In the genomic region with DNA sequence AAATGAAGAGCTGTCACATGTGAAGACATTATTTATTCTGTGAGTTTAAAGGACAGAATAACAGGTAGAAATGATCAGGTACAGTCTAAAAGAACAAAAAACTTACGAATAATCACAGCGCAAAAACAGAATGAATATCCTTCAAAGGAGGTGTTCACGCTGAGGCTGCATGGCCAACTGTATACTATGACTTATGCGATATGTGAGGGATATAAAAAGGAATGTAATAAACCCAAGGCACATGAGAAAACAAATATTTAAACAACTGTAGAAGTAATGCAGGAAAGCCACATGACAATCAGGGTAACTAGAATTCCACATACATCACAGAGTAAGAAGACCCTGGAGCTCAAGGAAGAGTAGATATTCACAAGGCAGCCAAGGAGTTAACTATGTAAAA, we compare ENCODE assay signal across 23 cellular contexts.
DNase-seq lines count a peak whose midpoint lies in the region; ATAC-seq and TF ChIP-seq lines count a peak whose summit lies in the region.
"Had no signal": no experiment of that assay in that cellular context is flagged by ENCODE, and none has a peak within 500 bp of the region (broad histone marks: within the 10 kb centered on the region; RNA-seq: fewer than 3 reads in every experiment).

No MANE protein-coding gene starts in this region.

- no peak for DNase-seq in activated naive CD4-positive, alpha-beta T cell treated with anti-CD3 and anti-CD28 coated beads, Interleukin-2, amount 50 U/mL, for 16 hours
- DNase-seq in T-helper 17 cell (no peak), mucosa of descending colon (peak in 1 of 3 donors; percentile 15), retina (no peak), middle frontal gyrus (ENCODE audit: extremely low spot score, low spot score) (no peak)
- DNase-seq: 8988T; ACHN; AML-193; BE2C; CD4-positive, alpha-beta T cell; CD8-positive, alpha-beta memory T cell; DMS 273 treated with DMSO at 0.1 percent for 48 hours; DMS79; EL; GDM1; GOT3; HFFc6 had no signal

- intact Hi-C loops in mucosa of descending colon (cut with DNase I, micrococcal nuclease) = no loop called here

- H3K4me1 Mint-ChIP-seq in activated naive CD4-positive, alpha-beta T cell treated with anti-CD3 and anti-CD28 coated beads, Interleukin-2, amount 50 U/mL, for 24 hours = no peaks in the 10 kb centered on the region
- no peaks in the 10 kb centered on the region for H3K4me1 Mint-ChIP-seq in T-helper 17 cell
- H3K4me1 Mint-ChIP-seq: CD14-positive monocyte; CD8-positive, alpha-beta memory T cell had no signal

- no peaks in the 10 kb centered on the region for H3K36me3 ChIP-seq in mucosa of descending colon (ENCODE audit: low read depth)
- H3K36me3 ChIP-seq: BE2C, HAP-1 had no signal

- peaks cover 23% of the 10 kb centered on the region for H3K36me3 Mint-ChIP-seq in activated naive CD4-positive, alpha-beta T cell treated with anti-CD3 and anti-CD28 coated beads, Interleukin-2, amount 50 U/mL, for 24 hours
- peaks cover 3% of the 10 kb centered on the region for H3K36me3 Mint-ChIP-seq in T-helper 17 cell (ENCODE audit: low read depth)

- H3K4me3 ChIP-seq in mucosa of descending colon = no peak overlapping the region
- H3K4me3 ChIP-seq: A549; BLaER1 treated with 17β-estradiol and CSF1 and Interleukin-3, amounts not matched to agents 10 nM and 100 nM; GM12878; HAP-1 had no signal

- H3K27ac Mint-ChIP-seq in activated naive CD4-positive, alpha-beta T cell treated with anti-CD3 and anti-CD28 coated beads, Interleukin-2, amount 50 U/mL, for 24 hours = peak overlapping the region; percentile 57
- peak overlapping the region; percentile 29 for H3K27ac Mint-ChIP-seq in T-helper 17 cell
- H3K27ac Mint-ChIP-seq: CD4-positive, alpha-beta T cell; HFFc6 had no signal

- no peak for ATAC-seq in T-helper 17 cell
- peak; percentile 66 for ATAC-seq in mucosa of descending colon
- ATAC-seq: A549, GM12878 had no signal

- H3K9me3 ChIP-seq in T-helper 17 cell (ENCODE audit: control insufficient read depth, low read length, poor library complexity, severe bottlenecking) (no peaks in the 10 kb centered on the region), mucosa of descending colon (no peaks in the 10 kb centered on the region)
- H3K9me3 ChIP-seq: A549, BE2C, HAP-1 had no signal

- TF ChIP-seq CTCF in mucosa of descending colon (IDR thresholded peaks at IDR 0.05) = no peak

- no peaks in the 10 kb centered on the region for H3K9me3 Mint-ChIP-seq in activated naive CD4-positive, alpha-beta T cell treated with anti-CD3 and anti-CD28 coated beads, Interleukin-2, amount 50 U/mL, for 24 hours
- H3K9me3 Mint-ChIP-seq: CD4-positive, alpha-beta T cell; CD8-positive, alpha-beta memory T cell had no signal

- H3K4me3 Mint-ChIP-seq in activated naive CD4-positive, alpha-beta T cell treated with anti-CD3 and anti-CD28 coated beads, Interleukin-2, amount 50 U/mL, for 24 hours = no peak overlapping the region
- no peak overlapping the region for H3K4me3 Mint-ChIP-seq in T-helper 17 cell
- H3K4me3 Mint-ChIP-seq: CD14-positive monocyte; CD4-positive, alpha-beta T cell; CD8-positive, alpha-beta memory T cell; HFFc6 had no signal

- no peaks in the 10 kb centered on the region for H3K27me3 Mint-ChIP-seq in activated naive CD4-positive, alpha-beta T cell treated with anti-CD3 and anti-CD28 coated beads, Interleukin-2, amount 50 U/mL, for 24 hours
- no peaks in the 10 kb centered on the region for H3K27me3 Mint-ChIP-seq in T-helper 17 cell
- H3K27me3 Mint-ChIP-seq: CD4-positive, alpha-beta T cell; CD8-positive, alpha-beta memory T cell had no signal

- H3K4me1 ChIP-seq in mucosa of descending colon (ENCODE audit: low read depth) = peaks cover 6% of the 10 kb centered on the region
- H3K4me1 ChIP-seq: BLaER1 treated with 17β-estradiol and CSF1 and Interleukin-3, amounts not matched to agents 10 nM and 100 nM; HAP-1 had no signal
